ENCODE assay signal across 2 cellular contexts in the genomic region with DNA sequence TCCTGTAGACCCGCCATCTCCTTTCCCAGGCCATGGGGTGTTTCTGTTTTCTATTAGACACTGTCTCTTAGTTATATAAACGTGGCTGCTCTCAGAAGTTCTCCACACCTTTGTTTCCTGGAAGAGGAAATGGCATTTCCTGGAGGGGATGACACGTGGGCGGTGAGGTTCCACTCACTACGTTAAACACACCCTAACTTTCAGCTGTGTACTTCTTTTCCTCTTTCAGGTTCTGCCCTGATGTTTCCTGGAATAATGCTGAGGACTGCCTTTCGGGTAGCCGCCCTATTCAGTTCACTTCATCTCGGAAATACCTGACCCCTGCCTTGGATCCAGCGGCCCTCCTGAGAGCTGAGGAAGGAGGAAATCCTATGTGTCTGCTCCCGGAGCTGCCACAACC.
TF ChIP-seq lines count a peak whose summit lies in the region.

No MANE protein-coding gene starts in this region.

TF ChIP-seq in GM23338, 12 proteins besides CTCF, POLR2A, EP300 and RAD21 (continued from another document):
- TF ChIP-seq, protein P1, sequence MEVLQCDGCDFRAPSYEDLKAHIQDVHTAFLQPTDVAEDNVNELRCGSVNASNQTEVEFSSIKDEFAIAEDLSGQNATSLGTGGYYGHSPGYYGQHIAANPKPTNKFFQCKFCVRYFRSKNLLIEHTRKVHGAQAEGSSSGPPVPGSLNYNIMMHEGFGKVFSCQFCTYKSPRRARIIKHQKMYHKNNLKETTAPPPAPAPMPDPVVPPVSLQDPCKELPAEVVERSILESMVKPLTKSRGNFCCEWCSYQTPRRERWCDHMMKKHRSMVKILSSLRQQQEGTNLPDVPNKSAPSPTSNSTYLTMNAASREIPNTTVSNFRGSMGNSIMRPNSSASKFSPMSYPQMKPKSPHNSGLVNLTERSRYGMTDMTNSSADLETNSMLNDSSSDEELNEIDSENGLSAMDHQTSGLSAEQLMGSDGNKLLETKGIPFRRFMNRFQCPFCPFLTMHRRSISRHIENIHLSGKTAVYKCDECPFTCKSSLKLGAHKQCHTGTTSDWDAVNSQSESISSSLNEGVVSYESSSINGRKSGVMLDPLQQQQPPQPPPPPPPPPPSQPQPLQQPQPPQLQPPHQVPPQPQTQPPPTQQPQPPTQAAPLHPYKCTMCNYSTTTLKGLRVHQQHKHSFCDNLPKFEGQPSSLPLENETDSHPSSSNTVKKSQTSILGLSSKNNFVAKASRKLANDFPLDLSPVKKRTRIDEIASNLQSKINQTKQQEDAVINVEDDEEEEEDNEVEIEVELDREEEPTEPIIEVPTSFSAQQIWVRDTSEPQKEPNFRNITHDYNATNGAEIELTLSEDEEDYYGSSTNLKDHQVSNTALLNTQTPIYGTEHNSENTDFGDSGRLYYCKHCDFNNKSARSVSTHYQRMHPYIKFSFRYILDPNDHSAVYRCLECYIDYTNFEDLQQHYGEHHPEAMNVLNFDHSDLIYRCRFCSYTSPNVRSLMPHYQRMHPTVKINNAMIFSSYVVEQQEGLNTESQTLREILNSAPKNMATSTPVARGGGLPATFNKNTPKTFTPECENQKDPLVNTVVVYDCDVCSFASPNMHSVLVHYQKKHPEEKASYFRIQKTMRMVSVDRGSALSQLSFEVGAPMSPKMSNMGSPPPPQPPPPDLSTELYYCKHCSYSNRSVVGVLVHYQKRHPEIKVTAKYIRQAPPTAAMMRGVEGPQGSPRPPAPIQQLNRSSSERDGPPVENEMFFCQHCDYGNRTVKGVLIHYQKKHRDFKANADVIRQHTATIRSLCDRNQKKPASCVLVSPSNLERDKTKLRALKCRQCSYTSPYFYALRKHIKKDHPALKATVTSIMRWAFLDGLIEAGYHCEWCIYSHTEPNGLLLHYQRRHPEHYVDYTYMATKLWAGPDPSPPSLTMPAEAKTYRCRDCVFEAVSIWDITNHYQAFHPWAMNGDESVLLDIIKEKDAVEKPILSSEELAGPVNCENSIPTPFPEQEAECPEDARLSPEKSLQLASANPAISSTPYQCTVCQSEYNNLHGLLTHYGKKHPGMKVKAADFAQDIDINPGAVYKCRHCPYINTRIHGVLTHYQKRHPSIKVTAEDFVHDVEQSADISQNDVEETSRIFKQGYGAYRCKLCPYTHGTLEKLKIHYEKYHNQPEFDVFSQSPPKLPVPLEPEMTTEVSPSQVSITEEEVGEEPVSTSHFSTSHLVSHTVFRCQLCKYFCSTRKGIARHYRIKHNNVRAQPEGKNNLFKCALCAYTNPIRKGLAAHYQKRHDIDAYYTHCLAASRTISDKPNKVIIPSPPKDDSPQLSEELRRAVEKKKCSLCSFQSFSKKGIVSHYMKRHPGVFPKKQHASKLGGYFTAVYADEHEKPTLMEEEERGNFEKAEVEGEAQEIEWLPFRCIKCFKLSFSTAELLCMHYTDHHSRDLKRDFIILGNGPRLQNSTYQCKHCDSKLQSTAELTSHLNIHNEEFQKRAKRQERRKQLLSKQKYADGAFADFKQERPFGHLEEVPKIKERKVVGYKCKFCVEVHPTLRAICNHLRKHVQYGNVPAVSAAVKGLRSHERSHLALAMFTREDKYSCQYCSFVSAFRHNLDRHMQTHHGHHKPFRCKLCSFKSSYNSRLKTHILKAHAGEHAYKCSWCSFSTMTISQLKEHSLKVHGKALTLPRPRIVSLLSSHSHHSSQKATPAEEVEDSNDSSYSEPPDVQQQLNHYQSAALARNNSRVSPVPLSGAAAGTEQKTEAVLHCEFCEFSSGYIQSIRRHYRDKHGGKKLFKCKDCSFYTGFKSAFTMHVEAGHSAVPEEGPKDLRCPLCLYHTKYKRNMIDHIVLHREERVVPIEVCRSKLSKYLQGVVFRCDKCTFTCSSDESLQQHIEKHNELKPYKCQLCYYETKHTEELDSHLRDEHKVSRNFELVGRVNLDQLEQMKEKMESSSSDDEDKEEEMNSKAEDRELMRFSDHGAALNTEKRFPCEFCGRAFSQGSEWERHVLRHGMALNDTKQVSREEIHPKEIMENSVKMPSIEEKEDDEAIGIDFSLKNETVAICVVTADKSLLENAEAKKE (CRISPR knock-in tag; IDR thresholded peaks at IDR 0.05) = no peak
- TF ChIP-seq ZNF114 (CRISPR knock-in tag; IDR thresholded peaks at IDR 0.05) = no peak
- TF ChIP-seq POLR2AphosphoS5 (IDR thresholded peaks at IDR 0.05; ENCODE audit: low read depth) = no peak
- no peak for TF ChIP-seq CREB1 (CRISPR knock-in tag; IDR thresholded peaks at IDR 0.05; ENCODE audit: low read depth)
- TF ChIP-seq, protein P2, sequence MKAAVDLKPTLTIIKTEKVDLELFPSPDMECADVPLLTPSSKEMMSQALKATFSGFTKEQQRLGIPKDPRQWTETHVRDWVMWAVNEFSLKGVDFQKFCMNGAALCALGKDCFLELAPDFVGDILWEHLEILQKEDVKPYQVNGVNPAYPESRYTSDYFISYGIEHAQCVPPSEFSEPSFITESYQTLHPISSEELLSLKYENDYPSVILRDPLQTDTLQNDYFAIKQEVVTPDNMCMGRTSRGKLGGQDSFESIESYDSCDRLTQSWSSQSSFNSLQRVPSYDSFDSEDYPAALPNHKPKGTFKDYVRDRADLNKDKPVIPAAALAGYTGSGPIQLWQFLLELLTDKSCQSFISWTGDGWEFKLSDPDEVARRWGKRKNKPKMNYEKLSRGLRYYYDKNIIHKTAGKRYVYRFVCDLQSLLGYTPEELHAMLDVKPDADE (IDR thresholded peaks at IDR 0.05) = no peak
- TF ChIP-seq, protein P3, sequence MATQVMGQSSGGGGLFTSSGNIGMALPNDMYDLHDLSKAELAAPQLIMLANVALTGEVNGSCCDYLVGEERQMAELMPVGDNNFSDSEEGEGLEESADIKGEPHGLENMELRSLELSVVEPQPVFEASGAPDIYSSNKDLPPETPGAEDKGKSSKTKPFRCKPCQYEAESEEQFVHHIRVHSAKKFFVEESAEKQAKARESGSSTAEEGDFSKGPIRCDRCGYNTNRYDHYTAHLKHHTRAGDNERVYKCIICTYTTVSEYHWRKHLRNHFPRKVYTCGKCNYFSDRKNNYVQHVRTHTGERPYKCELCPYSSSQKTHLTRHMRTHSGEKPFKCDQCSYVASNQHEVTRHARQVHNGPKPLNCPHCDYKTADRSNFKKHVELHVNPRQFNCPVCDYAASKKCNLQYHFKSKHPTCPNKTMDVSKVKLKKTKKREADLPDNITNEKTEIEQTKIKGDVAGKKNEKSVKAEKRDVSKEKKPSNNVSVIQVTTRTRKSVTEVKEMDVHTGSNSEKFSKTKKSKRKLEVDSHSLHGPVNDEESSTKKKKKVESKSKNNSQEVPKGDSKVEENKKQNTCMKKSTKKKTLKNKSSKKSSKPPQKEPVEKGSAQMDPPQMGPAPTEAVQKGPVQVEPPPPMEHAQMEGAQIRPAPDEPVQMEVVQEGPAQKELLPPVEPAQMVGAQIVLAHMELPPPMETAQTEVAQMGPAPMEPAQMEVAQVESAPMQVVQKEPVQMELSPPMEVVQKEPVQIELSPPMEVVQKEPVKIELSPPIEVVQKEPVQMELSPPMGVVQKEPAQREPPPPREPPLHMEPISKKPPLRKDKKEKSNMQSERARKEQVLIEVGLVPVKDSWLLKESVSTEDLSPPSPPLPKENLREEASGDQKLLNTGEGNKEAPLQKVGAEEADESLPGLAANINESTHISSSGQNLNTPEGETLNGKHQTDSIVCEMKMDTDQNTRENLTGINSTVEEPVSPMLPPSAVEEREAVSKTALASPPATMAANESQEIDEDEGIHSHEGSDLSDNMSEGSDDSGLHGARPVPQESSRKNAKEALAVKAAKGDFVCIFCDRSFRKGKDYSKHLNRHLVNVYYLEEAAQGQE (IDR thresholded peaks at IDR 0.05; ENCODE audit: unreplicated experiment) = no peak
- no peak for TF ChIP-seq EZH2 (IDR thresholded peaks at IDR 0.05; ENCODE audit: low read depth, unreplicated experiment)

TF ChIP-seq in K562, 482 proteins besides CTCF, POLR2A, EP300 and RAD21 (continued from another document):
- TF ChIP-seq NONO (IDR thresholded peaks at IDR 0.05; ENCODE audit: low read depth in 2 of 2, low read length in 1 of 2) (no peak), MECOM (CRISPR knock-in tag; IDR thresholded peaks at IDR 0.05) (no peak), EP400 (IDR thresholded peaks at IDR 0.05) (peak; percentile 63; the same call in 1 of the 2 replicates), SOX6 (IDR thresholded peaks at IDR 0.05) (0 out of 2 replicates have a peak, but pooled peaks have one; percentile 18), RBBP5 (IDR thresholded peaks at IDR 0.05; ENCODE audit: borderline replicate concordance, insufficient read depth, low read length, poor library complexity, severe bottlenecking) (no peak), ETV6 (IDR thresholded peaks at IDR 0.05; ENCODE audit: borderline replicate concordance in 1 of 2, low read depth in 2 of 2, low read length in 1 of 2) (peak; percentile 82 to 92; a peak in 3 of 4 replicates), ETV6 (CRISPR knock-in tag; IDR thresholded peaks at IDR 0.05; ENCODE audit: borderline replicate concordance) (no peak), HEY1 (CRISPR knock-in tag; IDR thresholded peaks at IDR 0.05; ENCODE audit: borderline replicate concordance) (no peak), EGR1 (conservative IDR thresholded peaks at IDR 0.05) (peak; percentile 76)
- TF ChIP-seq, protein P4, sequence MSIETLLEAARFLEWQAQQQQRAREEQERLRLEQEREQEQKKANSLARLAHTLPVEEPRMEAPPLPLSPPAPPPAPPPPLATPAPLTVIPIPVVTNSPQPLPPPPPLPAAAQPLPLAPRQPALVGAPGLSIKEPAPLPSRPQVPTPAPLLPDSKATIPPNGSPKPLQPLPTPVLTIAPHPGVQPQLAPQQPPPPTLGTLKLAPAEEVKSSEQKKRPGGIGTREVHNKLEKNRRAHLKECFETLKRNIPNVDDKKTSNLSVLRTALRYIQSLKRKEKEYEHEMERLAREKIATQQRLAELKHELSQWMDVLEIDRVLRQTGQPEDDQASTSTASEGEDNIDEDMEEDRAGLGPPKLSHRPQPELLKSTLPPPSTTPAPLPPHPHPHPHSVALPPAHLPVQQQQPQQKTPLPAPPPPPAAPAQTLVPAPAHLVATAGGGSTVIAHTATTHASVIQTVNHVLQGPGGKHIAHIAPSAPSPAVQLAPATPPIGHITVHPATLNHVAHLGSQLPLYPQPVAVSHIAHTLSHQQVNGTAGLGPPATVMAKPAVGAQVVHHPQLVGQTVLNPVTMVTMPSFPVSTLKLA (conservative IDR thresholded peaks at IDR 0.05) = peak; percentile 73 to 79
- TF ChIP-seq, protein P5, sequence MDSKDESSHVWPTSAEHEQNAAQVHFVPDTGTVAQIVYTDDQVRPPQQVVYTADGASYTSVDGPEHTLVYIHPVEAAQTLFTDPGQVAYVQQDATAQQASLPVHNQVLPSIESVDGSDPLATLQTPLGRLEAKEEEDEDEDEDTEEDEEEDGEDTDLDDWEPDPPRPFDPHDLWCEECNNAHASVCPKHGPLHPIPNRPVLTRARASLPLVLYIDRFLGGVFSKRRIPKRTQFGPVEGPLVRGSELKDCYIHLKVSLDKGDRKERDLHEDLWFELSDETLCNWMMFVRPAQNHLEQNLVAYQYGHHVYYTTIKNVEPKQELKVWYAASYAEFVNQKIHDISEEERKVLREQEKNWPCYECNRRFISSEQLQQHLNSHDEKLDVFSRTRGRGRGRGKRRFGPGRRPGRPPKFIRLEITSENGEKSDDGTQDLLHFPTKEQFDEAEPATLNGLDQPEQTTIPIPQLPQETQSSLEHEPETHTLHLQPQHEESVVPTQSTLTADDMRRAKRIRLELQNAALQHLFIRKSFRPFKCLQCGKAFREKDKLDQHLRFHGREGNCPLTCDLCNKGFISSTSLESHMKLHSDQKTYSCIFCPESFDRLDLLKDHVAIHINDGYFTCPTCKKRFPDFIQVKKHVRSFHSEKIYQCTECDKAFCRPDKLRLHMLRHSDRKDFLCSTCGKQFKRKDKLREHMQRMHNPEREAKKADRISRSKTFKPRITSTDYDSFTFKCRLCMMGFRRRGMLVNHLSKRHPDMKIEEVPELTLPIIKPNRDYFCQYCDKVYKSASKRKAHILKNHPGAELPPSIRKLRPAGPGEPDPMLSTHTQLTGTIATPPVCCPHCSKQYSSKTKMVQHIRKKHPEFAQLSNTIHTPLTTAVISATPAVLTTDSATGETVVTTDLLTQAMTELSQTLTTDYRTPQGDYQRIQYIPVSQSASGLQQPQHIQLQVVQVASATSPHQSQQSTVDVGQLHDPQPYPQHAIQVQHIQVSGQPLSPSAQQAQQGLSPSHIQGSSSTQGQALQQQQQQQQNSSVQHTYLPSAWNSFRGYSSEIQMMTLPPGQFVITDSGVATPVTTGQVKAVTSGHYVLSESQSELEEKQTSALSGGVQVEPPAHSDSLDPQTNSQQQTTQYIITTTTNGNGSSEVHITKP (IDR thresholded peaks at IDR 0.05; ENCODE audit: partially characterized antibody) = peak; percentile 69
- TF ChIP-seq, protein P6, sequence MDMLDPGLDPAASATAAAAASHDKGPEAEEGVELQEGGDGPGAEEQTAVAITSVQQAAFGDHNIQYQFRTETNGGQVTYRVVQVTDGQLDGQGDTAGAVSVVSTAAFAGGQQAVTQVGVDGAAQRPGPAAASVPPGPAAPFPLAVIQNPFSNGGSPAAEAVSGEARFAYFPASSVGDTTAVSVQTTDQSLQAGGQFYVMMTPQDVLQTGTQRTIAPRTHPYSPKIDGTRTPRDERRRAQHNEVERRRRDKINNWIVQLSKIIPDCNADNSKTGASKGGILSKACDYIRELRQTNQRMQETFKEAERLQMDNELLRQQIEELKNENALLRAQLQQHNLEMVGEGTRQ (CRISPR knock-in tag; IDR thresholded peaks at IDR 0.05) = peak; percentile 51; the same call in 1 of the 2 replicates
- TF ChIP-seq, protein P7, sequence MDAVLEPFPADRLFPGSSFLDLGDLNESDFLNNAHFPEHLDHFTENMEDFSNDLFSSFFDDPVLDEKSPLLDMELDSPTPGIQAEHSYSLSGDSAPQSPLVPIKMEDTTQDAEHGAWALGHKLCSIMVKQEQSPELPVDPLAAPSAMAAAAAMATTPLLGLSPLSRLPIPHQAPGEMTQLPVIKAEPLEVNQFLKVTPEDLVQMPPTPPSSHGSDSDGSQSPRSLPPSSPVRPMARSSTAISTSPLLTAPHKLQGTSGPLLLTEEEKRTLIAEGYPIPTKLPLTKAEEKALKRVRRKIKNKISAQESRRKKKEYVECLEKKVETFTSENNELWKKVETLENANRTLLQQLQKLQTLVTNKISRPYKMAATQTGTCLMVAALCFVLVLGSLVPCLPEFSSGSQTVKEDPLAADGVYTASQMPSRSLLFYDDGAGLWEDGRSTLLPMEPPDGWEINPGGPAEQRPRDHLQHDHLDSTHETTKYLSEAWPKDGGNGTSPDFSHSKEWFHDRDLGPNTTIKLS (IDR thresholded peaks at IDR 0.05; ENCODE audit: borderline replicate concordance, low read depth) = peak; percentile 39; the same call in 1 of the 2 replicates
